17 cellular contexts compared by ENCODE assay signal in the genomic region with DNA sequence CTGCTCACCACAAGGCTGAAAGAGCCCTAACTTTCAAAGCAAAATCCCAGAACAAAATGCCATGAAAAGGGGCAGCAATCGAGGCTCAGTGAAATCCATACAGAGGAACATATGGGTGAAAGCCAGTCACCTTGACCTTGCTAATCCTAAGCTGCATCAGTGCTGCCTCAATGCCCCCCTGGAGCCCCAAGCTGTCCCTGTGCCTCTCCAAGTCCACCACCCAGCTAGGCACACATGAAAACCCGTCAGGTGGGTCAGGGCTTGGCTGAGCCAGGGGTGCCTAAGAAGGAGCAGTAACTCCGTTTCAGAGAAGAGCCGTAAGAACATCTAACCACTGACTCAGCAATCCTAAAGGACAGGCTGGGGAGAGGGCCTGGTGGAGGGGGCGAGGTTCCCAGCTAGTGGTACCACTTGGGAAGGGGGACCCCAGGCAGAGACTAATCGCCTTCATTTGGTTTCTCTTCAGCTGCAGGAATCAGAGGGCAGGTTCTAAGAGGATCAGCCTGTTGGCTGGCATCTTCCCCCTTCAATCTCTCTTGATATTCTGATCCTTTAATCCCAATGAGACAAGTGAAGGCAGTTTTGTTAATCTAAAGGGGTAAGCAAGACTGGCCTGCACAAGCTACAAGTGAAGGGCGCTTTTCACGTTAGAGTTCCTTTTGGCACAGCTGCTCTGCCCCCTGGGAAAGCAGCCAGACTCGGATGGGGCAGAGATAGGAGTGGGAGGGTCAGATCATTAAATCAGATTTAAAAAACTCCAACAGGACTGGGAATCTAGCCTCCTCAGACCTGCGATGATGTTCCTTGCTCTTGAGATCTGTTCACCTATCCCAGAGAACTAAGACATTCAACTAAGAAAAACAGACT. TPM values are rescaled to one million over a fixed set of nuclear protein-coding genes. Genes with fewer than 3 reads are reported as not detected.
A peak's percentile ranks its signal among the peaks of the same experiment; 100 is the strongest.
DNase-seq lines count a peak whose midpoint lies in the region; ATAC-seq, FAIRE-seq and TF ChIP-seq lines count a peak whose summit lies in the region.
"Had no signal": no experiment of that assay in that cellular context is flagged by ENCODE, and none has a peak within 500 bp of the region (broad histone marks: within the 10 kb centered on the region; RNA-seq: fewer than 3 reads in every experiment).

No MANE protein-coding gene starts in this region.

- peaks cover 4% of the 10 kb centered on the region; the same call in 1 of the 2 replicates for H3K36me3 ChIP-seq in GM23338 (ENCODE audit: insufficient read depth)
- H3K36me3 ChIP-seq in adrenal gland (replicated peaks in 1 of 2): peaks cover 0 to 31% of the 10 kb centered on the region in 2 donors
- H3K36me3 ChIP-seq in lower lobe of right lung: peaks cover 49% of the 10 kb centered on the region
- peaks cover 19 to 62% (median 52%) of the 10 kb centered on the region in 4 donors for H3K36me3 ChIP-seq in stomach
- peaks cover 24 to 31% of the 10 kb centered on the region in 2 donors for H3K36me3 ChIP-seq in kidney (ENCODE audit: control insufficient read depth in 1 of 2, insufficient read depth in 2 of 2, low read length in 2 of 2)

- H3K4me3 ChIP-seq in GM23338: no peak overlapping the region
- no peak overlapping the region for H3K4me3 ChIP-seq in adrenal gland
- no peak overlapping the region for H3K4me3 ChIP-seq in lower lobe of right lung
- H3K4me3 ChIP-seq in stomach: no peak overlapping the region
- no peak overlapping the region for H3K4me3 ChIP-seq in kidney (ENCODE audit: low read length in 2 of 2)
- H3K4me3 ChIP-seq: thoracic aorta had no signal

- no peaks in the 10 kb centered on the region for H3K4me1 ChIP-seq in GM23338 (ENCODE audit: insufficient read depth)
- H3K4me1 ChIP-seq in adrenal gland (replicated peaks in 1 of 2): peaks cover 11 to 28% of the 10 kb centered on the region in 2 donors
- H3K4me1 ChIP-seq in lower lobe of right lung: peaks cover 51% of the 10 kb centered on the region
- H3K4me1 ChIP-seq in stomach: peaks cover 15 to 63% (median 50%) of the 10 kb centered on the region in 4 donors
- peaks cover 12 to 18% of the 10 kb centered on the region in 2 donors for H3K4me1 ChIP-seq in kidney (ENCODE audit: control insufficient read depth in 1 of 2, insufficient read depth in 1 of 2, low read depth in 1 of 2, low read length in 2 of 2)

- H3K27me3 ChIP-seq in GM23338 (ENCODE audit: insufficient read depth) (no peaks in the 10 kb centered on the region), adrenal gland (no peaks in the 10 kb centered on the region), lower lobe of right lung (ENCODE audit: low read depth) (no peaks in the 10 kb centered on the region), stomach (no peaks in the 10 kb centered on the region)

- peaks cover 12% of the 10 kb centered on the region for H3K4me1 Mint-ChIP-seq in GM23338
- peaks cover 20% of the 10 kb centered on the region for H3K4me1 Mint-ChIP-seq in activated naive CD4-positive, alpha-beta T cell treated with anti-CD3 and anti-CD28 coated beads, Interleukin-2, amount 10 ng/mL, durations not matched to agents 7 days and 5 days

- H3K4me3 Mint-ChIP-seq in GM23338: no peak overlapping the region
- H3K4me3 Mint-ChIP-seq in activated naive CD4-positive, alpha-beta T cell treated with anti-CD3 and anti-CD28 coated beads, Interleukin-2, amount 10 ng/mL, durations not matched to agents 7 days and 5 days: no peak overlapping the region
- H3K4me3 Mint-ChIP-seq: activated naive CD8-positive, alpha-beta T cell treated with anti-CD3 and anti-CD28 coated beads, Interleukin-2, amount 50 U/mL, for 24 hours; immature natural killer cell; T-helper 1 cell treated with Interleukin-12 subunit alpha and Interleukin-12 subunit beta and Interleukin-4 antibody, amounts not matched to agents 30 μg/mL and 1 μg/mL, for 36 hours had no signal

- DNase-seq in GM23338 (ENCODE audit: low spot score) (no peak), adrenal gland (peak in 5 of 7 donors; percentile 52 to 64 (median 60)), lower lobe of right lung (peak; percentile 7), stomach (no peak), kidney (no peak)
- no peak for DNase-seq in activated naive CD4-positive, alpha-beta T cell treated with anti-CD3 and anti-CD28 coated beads, Interleukin-2, amount 10 ng/mL, durations not matched to agents 7 days and 5 days
- no peak for DNase-seq in activated naive CD4-positive, alpha-beta T cell treated with Interleukin-2 at 50 U/mL for 16 hours
- DNase-seq: activated naive CD8-positive, alpha-beta T cell treated with anti-CD3 and anti-CD28 coated beads, Interleukin-2, amount 50 U/mL, for 24 hours; activated T-cell treated with anti-CD3 and anti-CD28 coated beads for 4 hours; DMS79; immature natural killer cell; NCI-H2081 treated with DMSO at 0.1 percent for 48 hours; NCI-H748 treated with DMSO at 0.1 percent for 48 hours had no signal

- H4K20me1 ChIP-seq in GM23338 (replicated peaks; ENCODE audit: insufficient read depth): peaks cover 31% of the 10 kb centered on the region

- peaks cover 35% of the 10 kb centered on the region for H3K36me3 Mint-ChIP-seq in GM23338 (ENCODE audit: low read depth)
- H3K36me3 Mint-ChIP-seq in activated naive CD4-positive, alpha-beta T cell treated with anti-CD3 and anti-CD28 coated beads, Interleukin-2, amount 10 ng/mL, durations not matched to agents 7 days and 5 days: peaks cover 19% of the 10 kb centered on the region

- TF ChIP-seq POLR2A in adrenal gland (IDR thresholded peaks at IDR 0.05) (no peak), stomach (IDR thresholded peaks at IDR 0.05) (no peak)

- H3K9me3 ChIP-seq in adrenal gland (replicated peaks in 1 of 3): no peaks in the 10 kb centered on the region
- no peaks in the 10 kb centered on the region for H3K9me3 ChIP-seq in lower lobe of right lung
- H3K9me3 ChIP-seq in stomach: no peaks in the 10 kb centered on the region
- no peaks in the 10 kb centered on the region for H3K9me3 ChIP-seq in kidney (ENCODE audit: control insufficient read depth in 1 of 2, low read length in 2 of 2)
- H3K9me3 ChIP-seq: thoracic aorta had no signal

- TF ChIP-seq EP300 in stomach (IDR thresholded peaks at IDR 0.05): no peak

- FAIRE-seq in kidney (lab: Jason Lieb, UNC): no peak

- no peaks in the 10 kb centered on the region for H3K9me3 Mint-ChIP-seq in GM23338
- H3K9me3 Mint-ChIP-seq in activated naive CD4-positive, alpha-beta T cell treated with anti-CD3 and anti-CD28 coated beads, Interleukin-2, amount 10 ng/mL, durations not matched to agents 7 days and 5 days: no peaks in the 10 kb centered on the region
- H3K9me3 Mint-ChIP-seq: activated naive CD8-positive, alpha-beta T cell treated with anti-CD3 and anti-CD28 coated beads, Interleukin-2, amount 50 U/mL, for 24 hours; immature natural killer cell; T-helper 1 cell treated with Interleukin-12 subunit alpha and Interleukin-12 subunit beta and Interleukin-4 antibody, amounts not matched to agents 30 μg/mL and 1 μg/mL, for 36 hours had no signal

- 53 to 64% (median 59%) methylated on average over 10 of the region's 10 CpGs for WGBS in adrenal gland, 4 donors
- 50 to 62% (median 58%) methylated on average over 9 to 10 of the region's 10 CpGs for WGBS in stomach, 5 donors

- no peak overlapping the region for H3K4me2 ChIP-seq in GM23338

- H3K27me3 Mint-ChIP-seq in GM23338 (ENCODE audit: insufficient read depth, low read depth, poor library complexity): peaks cover 6% of the 10 kb centered on the region
- no peaks in the 10 kb centered on the region for H3K27me3 Mint-ChIP-seq in activated naive CD4-positive, alpha-beta T cell treated with anti-CD3 and anti-CD28 coated beads, Interleukin-2, amount 10 ng/mL, durations not matched to agents 7 days and 5 days
- H3K27me3 Mint-ChIP-seq: activated naive CD8-positive, alpha-beta T cell treated with anti-CD3 and anti-CD28 coated beads, Interleukin-2, amount 50 U/mL, for 24 hours; progenitor cell of endocrine pancreas had no signal

- no peaks in the 10 kb centered on the region for H3F3A ChIP-seq in GM23338 (replicated peaks; ENCODE audit: low read depth)

- no peaks in the 10 kb centered on the region for H3K9me2 ChIP-seq in GM23338 (ENCODE audit: insufficient read depth)

- H2AFZ ChIP-seq in GM23338: no peak overlapping the region

- intact Hi-C loops in adrenal gland (cut with DNase I) (loop anchor here in 1 of 2 donors (5.0 kb wide), 1 partner anchor 38 kb away; a partner anchor contains a TSS), lower lobe of right lung (cut with DNase I) (no loop called here), stomach (cut with DNase I; ENCODE audit: low total_unique reads) (no loop called here), kidney (cut with DNase I) (no loop called here)

- TF ChIP-seq CTCF in GM23338 (conservative IDR thresholded peaks at IDR 0.05; ENCODE audit: low read depth in 2 of 2): no peak
- no peak for TF ChIP-seq CTCF in adrenal gland (IDR thresholded peaks at IDR 0.05)
- TF ChIP-seq CTCF in lower lobe of right lung (IDR thresholded peaks at IDR 0.05): no peak
- TF ChIP-seq CTCF in stomach (IDR thresholded peaks at IDR 0.05): no peak
- TF ChIP-seq CTCF in kidney (IDR thresholded peaks at IDR 0.05; ENCODE audit: borderline replicate concordance, extremely low read depth, insufficient read depth): no peak

- CTCF ChIA-PET in activated naive CD4-positive, alpha-beta T cell treated with anti-CD3 and anti-CD28 coated beads, Interleukin-2, amount 10 ng/mL, durations not matched to agents 7 days and 5 days (lab: Charles Lee): interaction anchor here (0.7 to 1.2 kb wide), 2 partner anchors 38 to 40 kb away, joined by 3 read pairs; a partner anchor contains a TSS

- peaks cover 38% of the 10 kb centered on the region for H3K79me2 ChIP-seq in GM23338 (replicated peaks; ENCODE audit: insufficient read depth)

- H3K27ac Mint-ChIP-seq in GM23338: peak overlapping the region; percentile 40; the same call in 1 of the 2 replicates
- no peak overlapping the region for H3K27ac Mint-ChIP-seq in activated naive CD4-positive, alpha-beta T cell treated with anti-CD3 and anti-CD28 coated beads, Interleukin-2, amount 10 ng/mL, durations not matched to agents 7 days and 5 days
- H3K27ac Mint-ChIP-seq: progenitor cell of endocrine pancreas; T-helper 1 cell treated with Interleukin-12 subunit alpha and Interleukin-12 subunit beta and Interleukin-4 antibody, amounts not matched to agents 30 μg/mL and 1 μg/mL, for 36 hours had no signal

- ATAC-seq in GM23338: no peak
- ATAC-seq in lower lobe of right lung: no peak
- ATAC-seq in GM18519 (IDR thresholded peaks at IDR 0.05; ENCODE audit: low FRiP score, unreplicated experiment): no peak
- ATAC-seq: activated naive CD8-positive, alpha-beta T cell treated with anti-CD3 and anti-CD28 coated beads, Interleukin-2, amount 50 U/mL, for 24 hours had no signal

- H3K27ac ChIP-seq in GM23338 (ENCODE audit: low read depth) (peak overlapping the region; percentile 66; the same call in 1 of the 2 replicates), adrenal gland (peak overlapping the region in 1 of 5 donors; percentile 58), lower lobe of right lung (no peak overlapping the region), stomach (peak overlapping the region in 3 of 5 donors; percentile 41 to 63 (median 42)), kidney (ENCODE audit: low read depth in 2 of 2, low read length in 2 of 2) (no peak overlapping the region)
- H3K27ac ChIP-seq: thoracic aorta had no signal

- peak overlapping the region in 1 of 2 donors; percentile 9 for H3K9ac ChIP-seq in kidney (ENCODE audit: low read length in 2 of 2)

RNA-seq across cellular contexts. Expression of a gene that starts 7.6 kb away (rescaled TPM):
- total RNA-seq in GM23338 (2014; rRNA removed; shearing (Covaris generic)): 24.2 and 28.1 TPM in 2 replicates
- 13.0 and 14.2 TPM in 2 replicates for polyA plus RNA-seq in GM23338 (2016; fragmentation: Nextera tagmentation; extraction: Ambion mirVana)
- total RNA-seq in adrenal gland: 100 to 1,000 TPM in 1 of 8 donors, 10 to 100 TPM in 7; 32.1 to 107 (median 54.3) TPM
- polyA plus RNA-seq in adrenal gland: 100 to 1,000 TPM in 1 of 3 donors, 10 to 100 TPM in 2; 16.4 to 157 (median 17.8) TPM
- total RNA-seq in lower lobe of right lung: 71.3 TPM
- total RNA-seq in stomach: 10 to 100 TPM; 12.1 to 61.7 (median 23.9) TPM
- 10 to 100 TPM; 19.5 to 27.0 (median 21.8) TPM for polyA plus RNA-seq in stomach
- total RNA-seq in kidney: 88.5 TPM
- 45.2 TPM for polyA plus RNA-seq in kidney (ENCODE audit: insufficient read depth, low read depth, low replicate concordance)

RNA-seq across cellular contexts. Expression of a gene that starts 38.6 kb away (rescaled TPM):
- 22.5 and 29.7 TPM in 2 replicates for total RNA-seq in GM23338 (2014; rRNA removed; shearing (Covaris generic))
- polyA plus RNA-seq in GM23338 (2016; fragmentation: Nextera tagmentation; extraction: Ambion mirVana) (8.4 TPM in 2 replicates), adrenal gland (10 to 100 TPM; 22.6 to 41.1 (median 34.0) TPM), stomach (10 to 100 TPM; 22.9 to 27.1 (median 26.6) TPM), kidney (ENCODE audit: insufficient read depth, low read depth, low replicate concordance) (36.1 TPM)
- total RNA-seq in adrenal gland (10 to 100 TPM; 22.3 to 91.6 (median 39.9) TPM), lower lobe of right lung (57.9 TPM), stomach (10 to 100 TPM; 38.0 to 97.6 (median 93.4) TPM), kidney (46.2 TPM)

Comparison
In these comparisons a context has a peak if more than half of its experiments do, and no peak if none do; other contexts are left out.
1. DNase-seq: peak in adrenal gland (5 of 7) and lower lobe of right lung (single experiment); none in GM23338 (single experiment), stomach (single experiment), activated naive CD4-positive, alpha-beta T cell treated with anti-CD3 and anti-CD28 coated beads, Interleukin-2, amount 10 ng/mL, durations not matched to agents 7 days and 5 days (single experiment), kidney (single experiment) and activated naive CD4-positive, alpha-beta T cell treated with Interleukin-2 at 50 U/mL for 16 hours (single experiment).
2. H3K27ac ChIP-seq: peak in GM23338 (single experiment) and stomach (3 of 5); none in lower lobe of right lung (single experiment) and kidney (0 of 2).